In the genomic region with DNA sequence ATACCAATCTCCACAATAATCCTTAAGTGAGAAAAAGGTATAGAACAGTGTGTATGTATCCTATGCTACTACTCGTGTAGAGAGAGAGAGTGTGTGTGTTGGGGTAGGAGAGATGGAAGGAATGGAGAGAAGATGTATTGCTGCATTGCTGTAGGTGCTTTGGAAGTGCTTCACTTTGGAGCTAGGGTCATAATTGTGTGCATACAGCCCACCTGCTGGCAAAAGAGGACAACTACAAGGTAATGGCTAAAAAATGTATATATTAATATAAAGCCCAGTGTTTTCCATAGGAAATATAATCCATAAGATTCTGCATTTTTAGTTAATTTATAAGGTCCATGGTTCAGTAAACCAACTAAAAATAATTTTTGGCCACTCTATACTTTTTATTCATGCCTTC, we compare ENCODE assay signal across 7 cellular contexts. TPM values are rescaled to one million over a fixed set of nuclear protein-coding genes. Genes with fewer than 3 reads are reported as not detected.
DNase-seq lines count a peak whose midpoint lies in the region; FAIRE-seq and TF ChIP-seq lines count a peak whose summit lies in the region.

No MANE protein-coding gene starts in this region.

- no peak overlapping the region for H3K9ac ChIP-seq in SK-N-MC (ENCODE audit: insufficient read length)

- H3K4me3 ChIP-seq in SK-N-MC, result no peak overlapping the region

- FAIRE-seq in G401.6 (lab: Jason Lieb, UNC), result peak; percentile 89

- H3K27ac ChIP-seq in SK-N-MC, result no peak overlapping the region

- no peaks in the 10 kb centered on the region for H3K9me3 ChIP-seq in SK-N-MC (ENCODE audit: low read depth, low read length)

- DNase-seq in SK-N-MC (ENCODE audit: low read depth, low spot score) (peak; percentile 5), iris pigment epithelial cell (ENCODE audit: low read depth) (peak; percentile 29), occipital lobe (lab: John Stamatoyannopoulos, UW) (no peak), dedifferentiated amniotic fluid mesenchymal stem cell (ENCODE audit: extremely low spot score) (no peak)
- no peak for DNase-seq in activated T-cell treated with anti-CD3 and anti-CD28 coated beads, Interleukin-2, amount 50 U/mL, for 1 hour

- H3K36me3 ChIP-seq in SK-N-MC (ENCODE audit: insufficient read depth, low read length), result no peaks in the 10 kb centered on the region

- TF ChIP-seq RAD21 in Ishikawa (IDR thresholded peaks at IDR 0.05; ENCODE audit: low read depth), result peak; percentile 64

- TF ChIP-seq EP300 in Ishikawa (IDR thresholded peaks at IDR 0.05; ENCODE audit: borderline replicate concordance), result no peak

TF ChIP-seq in Ishikawa, 13 proteins besides CTCF, POLR2A, EP300 and RAD21:
- TF ChIP-seq TCF12 (IDR thresholded peaks at IDR 0.05; ENCODE audit: low read depth) (no peak), CEBPB (IDR thresholded peaks at IDR 0.05) (no peak), TEAD4 (IDR thresholded peaks at IDR 0.05) (no peak), FOXM1 (IDR thresholded peaks at IDR 0.05; ENCODE audit: borderline replicate concordance, low read depth) (no peak)
- TF ChIP-seq, protein P1, sequence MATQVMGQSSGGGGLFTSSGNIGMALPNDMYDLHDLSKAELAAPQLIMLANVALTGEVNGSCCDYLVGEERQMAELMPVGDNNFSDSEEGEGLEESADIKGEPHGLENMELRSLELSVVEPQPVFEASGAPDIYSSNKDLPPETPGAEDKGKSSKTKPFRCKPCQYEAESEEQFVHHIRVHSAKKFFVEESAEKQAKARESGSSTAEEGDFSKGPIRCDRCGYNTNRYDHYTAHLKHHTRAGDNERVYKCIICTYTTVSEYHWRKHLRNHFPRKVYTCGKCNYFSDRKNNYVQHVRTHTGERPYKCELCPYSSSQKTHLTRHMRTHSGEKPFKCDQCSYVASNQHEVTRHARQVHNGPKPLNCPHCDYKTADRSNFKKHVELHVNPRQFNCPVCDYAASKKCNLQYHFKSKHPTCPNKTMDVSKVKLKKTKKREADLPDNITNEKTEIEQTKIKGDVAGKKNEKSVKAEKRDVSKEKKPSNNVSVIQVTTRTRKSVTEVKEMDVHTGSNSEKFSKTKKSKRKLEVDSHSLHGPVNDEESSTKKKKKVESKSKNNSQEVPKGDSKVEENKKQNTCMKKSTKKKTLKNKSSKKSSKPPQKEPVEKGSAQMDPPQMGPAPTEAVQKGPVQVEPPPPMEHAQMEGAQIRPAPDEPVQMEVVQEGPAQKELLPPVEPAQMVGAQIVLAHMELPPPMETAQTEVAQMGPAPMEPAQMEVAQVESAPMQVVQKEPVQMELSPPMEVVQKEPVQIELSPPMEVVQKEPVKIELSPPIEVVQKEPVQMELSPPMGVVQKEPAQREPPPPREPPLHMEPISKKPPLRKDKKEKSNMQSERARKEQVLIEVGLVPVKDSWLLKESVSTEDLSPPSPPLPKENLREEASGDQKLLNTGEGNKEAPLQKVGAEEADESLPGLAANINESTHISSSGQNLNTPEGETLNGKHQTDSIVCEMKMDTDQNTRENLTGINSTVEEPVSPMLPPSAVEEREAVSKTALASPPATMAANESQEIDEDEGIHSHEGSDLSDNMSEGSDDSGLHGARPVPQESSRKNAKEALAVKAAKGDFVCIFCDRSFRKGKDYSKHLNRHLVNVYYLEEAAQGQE (IDR thresholded peaks at IDR 0.05; ENCODE audit: low read depth), result no peak

RNA-seq across cellular contexts. Expression of a gene that starts 36.1 kb away (rescaled TPM):
- total RNA-seq in occipital lobe, result 16.8 TPM

RNA-seq across cellular contexts. Expression of a gene that starts 36.2 kb away (rescaled TPM):
- total RNA-seq in occipital lobe, result 21.5 TPM

Comparison
In these comparisons a context has a peak if more than half of its experiments do, and no peak if none do; other contexts are left out.
1. DNase-seq: peak in SK-N-MC (single experiment) and iris pigment epithelial cell (single experiment); none in activated T-cell treated with anti-CD3 and anti-CD28 coated beads, Interleukin-2, amount 50 U/mL, for 1 hour (single experiment), occipital lobe (single experiment) and dedifferentiated amniotic fluid mesenchymal stem cell (single experiment).